ENCODE assay signal across 13 cellular contexts in the genomic region with DNA sequence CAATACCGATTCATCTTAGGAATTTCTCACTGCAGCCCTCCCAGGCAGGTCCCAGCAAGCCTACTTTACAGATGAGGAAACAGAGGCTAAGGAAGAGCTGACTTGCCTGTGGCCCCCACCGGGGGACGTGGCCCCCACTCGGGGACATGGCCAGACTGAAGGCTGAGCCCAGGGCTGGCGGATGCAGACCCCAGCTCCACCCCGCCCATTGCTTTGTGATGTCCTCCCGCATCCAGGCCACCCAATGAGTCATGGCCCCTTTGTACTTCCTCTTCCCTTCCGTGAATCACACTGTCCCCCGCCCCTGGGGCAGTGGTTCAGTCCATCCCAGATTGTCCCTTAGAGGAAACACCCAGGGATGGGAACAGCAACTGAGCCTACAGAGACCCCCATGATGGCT.
A peak's percentile ranks its signal among the peaks of the same experiment; 100 is the strongest.
DNase-seq lines count a peak whose midpoint lies in the region; ATAC-seq, FAIRE-seq and TF ChIP-seq lines count a peak whose summit lies in the region.
"Had no signal": no experiment of that assay in that cellular context is flagged by ENCODE, and none has a peak within 500 bp of the region (broad histone marks: within the 10 kb centered on the region; RNA-seq: fewer than 3 reads in every experiment).

No MANE protein-coding gene starts in this region.

- peak overlapping the region; percentile 4; the same call in 1 of the 2 replicates for H4K5ac ChIP-seq in IMR-90 (ENCODE audit: low read depth, low read length)

- H3K27ac ChIP-seq in BLaER1 = no peak overlapping the region
- no peak overlapping the region for H3K27ac ChIP-seq in IMR-90 (ENCODE audit: insufficient read depth, low read length)
- no peak overlapping the region for H3K27ac ChIP-seq in astrocyte (ENCODE audit: low read depth, low read length)
- no peak overlapping the region for H3K27ac ChIP-seq in left lung
- H3K27ac ChIP-seq: coronary artery, VCaP had no signal

- 92% methylated on average over 2 of the region's 9 CpGs; no CpG with 5 or more reads in 1 of the 2 experiments for WGBS in IMR-90 (ENCODE audit: extremely low coverage in 2 of 2, insufficient read length in 1 of 2), 2 experiments

- H3K9ac ChIP-seq in BLaER1 (no peak overlapping the region), IMR-90 (ENCODE audit: low read depth, low read length) (no peak overlapping the region), astrocyte (ENCODE audit: low read length) (no peak overlapping the region)

- H3K4me3 Mint-ChIP-seq in astrocyte (ENCODE audit: unreplicated experiment) = no peak overlapping the region
- H3K4me3 Mint-ChIP-seq in activated T-cell treated with anti-CD3 and anti-CD28 coated beads, Interleukin-2, amount 50 U/mL, for 24 hours = no peak overlapping the region

- peaks cover 40% of the 10 kb centered on the region for H3K4me1 ChIP-seq in BLaER1
- H3K4me1 ChIP-seq in IMR-90 (ENCODE audit: control insufficient read depth, insufficient read depth, low read length) = peaks cover 28% of the 10 kb centered on the region
- peaks cover 15% of the 10 kb centered on the region for H3K4me1 ChIP-seq in astrocyte (ENCODE audit: insufficient read depth, low read length)
- H3K4me1 ChIP-seq in left lung = no peaks in the 10 kb centered on the region

- peak overlapping the region; percentile 95 for H3K4ac ChIP-seq in IMR-90 (ENCODE audit: low read depth, low read length)

- no peak for FAIRE-seq in astrocyte (lab: Jason Lieb, UNC)

- DNase-seq in IMR-90 (peak; percentile 42), astrocyte (ENCODE audit: low read depth) (peak; percentile 59), left lung (no peak), T-helper 2 cell (no peak)
- no peak for DNase-seq in activated T-cell treated with anti-CD3 and anti-CD28 coated beads, Interleukin-2, amount 50 U/mL, for 24 hours
- DNase-seq: activated CD8-positive, alpha-beta memory T cell treated with anti-CD3 and anti-CD28 coated beads, Interleukin-2, amount 50 U/mL, for 4 hours; NCI-H1417 treated with DMSO at 0.1 percent for 48 hours; SIG-M5 had no signal

- ATAC-seq in IMR-90 (ENCODE audit: low read depth) = no peak
- ATAC-seq in left lung = peak; percentile 23
- ATAC-seq in GM18519 (IDR thresholded peaks at IDR 0.05; ENCODE audit: low FRiP score, unreplicated experiment) = no peak
- no peak for ATAC-seq in HG03378 (IDR thresholded peaks at IDR 0.05; ENCODE audit: unreplicated experiment)

- no peak overlapping the region for H3K56ac ChIP-seq in IMR-90 (ENCODE audit: extremely low read depth, insufficient read depth, low read length)

- peak overlapping the region in 1 of 2 experiments; percentile 73; a peak in 2 of 4 replicates for H4K8ac ChIP-seq in IMR-90 (ENCODE audit: low read depth in 2 of 2, low read length in 2 of 2)

- H3K4me2 ChIP-seq in BLaER1 = peak overlapping the region; percentile 59; the same call in 1 of the 2 replicates
- H3K4me2 ChIP-seq in IMR-90 (ENCODE audit: low read depth, low read length) = no peak overlapping the region
- H3K4me2 ChIP-seq in astrocyte (ENCODE audit: low read length) = peak overlapping the region; percentile 1

- CTCF ChIA-PET in IMR-90 (lab: Yijun Ruan, JAX) = no interaction called here

- in situ Hi-C loops in IMR-90 (cut with MboI; ENCODE audit: low sequenced_read_pairs) = no loop called here

- no peak for TF ChIP-seq CTCF in IMR-90 (conservative IDR thresholded peaks at IDR 0.05; ENCODE audit: low read depth, low read length)
- TF ChIP-seq CTCF in astrocyte (IDR thresholded peaks at IDR 0.05; ENCODE audit: insufficient read depth, low read depth, low read length) = no peak
- no peak for TF ChIP-seq CTCF in left lung (IDR thresholded peaks at IDR 0.05)

- no peak for TF ChIP-seq RAD21 in IMR-90 (IDR thresholded peaks at IDR 0.05; ENCODE audit: low read length)

- H4K20me1 ChIP-seq in BLaER1 = no peaks in the 10 kb centered on the region
- no peaks in the 10 kb centered on the region for H4K20me1 ChIP-seq in IMR-90 (ENCODE audit: insufficient read depth, low read length)
- H4K20me1 ChIP-seq in astrocyte (ENCODE audit: insufficient read depth, low read length) = no peaks in the 10 kb centered on the region

- peak overlapping the region; percentile 76 for H2AFZ ChIP-seq in IMR-90 (replicated peaks; ENCODE audit: low read length, poor library complexity)
- peak overlapping the region; percentile 61 for H2AFZ ChIP-seq in astrocyte (ENCODE audit: low read depth, low read length)

- H3K9me3 Mint-ChIP-seq in astrocyte (ENCODE audit: unreplicated experiment) = peaks cover 4% of the 10 kb centered on the region
- H3K9me3 Mint-ChIP-seq in activated T-cell treated with anti-CD3 and anti-CD28 coated beads, Interleukin-2, amount 50 U/mL, for 24 hours = no peaks in the 10 kb centered on the region

- H3K36me3 ChIP-seq in BLaER1 (no peaks in the 10 kb centered on the region), IMR-90 (ENCODE audit: control insufficient read depth, insufficient read depth, low read length) (no peaks in the 10 kb centered on the region), astrocyte (ENCODE audit: insufficient read depth, low read length) (no peaks in the 10 kb centered on the region), left lung (no peaks in the 10 kb centered on the region)

- H3K27me3 ChIP-seq in BLaER1 = no peaks in the 10 kb centered on the region
- H3K27me3 ChIP-seq in IMR-90 (ENCODE audit: control insufficient read depth, insufficient read depth, low read length) = no peaks in the 10 kb centered on the region
- H3K27me3 ChIP-seq in astrocyte (ENCODE audit: insufficient read depth, low read length) = no peaks in the 10 kb centered on the region
- H3K27me3 ChIP-seq in left lung = peaks cover 0 to 22% of the 10 kb centered on the region in 2 donors

- peak overlapping the region; percentile 90; the same call in 2 of the 3 replicates for H2BK15ac ChIP-seq in IMR-90 (ENCODE audit: low read depth, low read length)

- H2BK120ac ChIP-seq in IMR-90 (ENCODE audit: low read depth, low read length) = peak overlapping the region; percentile 89

- POLR2A ChIA-PET in IMR-90 (lab: Charles Lee; ENCODE audit: unreplicated experiment) = no interaction called here

- H3K14ac ChIP-seq in IMR-90 (replicated peaks; ENCODE audit: low read depth, low read length) = peak overlapping the region; percentile 84

- H2BK5ac ChIP-seq in IMR-90 (ENCODE audit: low read depth, low read length, poor library complexity, severe bottlenecking) = no peak overlapping the region

- H3K27me3 Mint-ChIP-seq in astrocyte (ENCODE audit: low read depth, unreplicated experiment) = peaks cover 18% of the 10 kb centered on the region
- H3K27me3 Mint-ChIP-seq in activated T-cell treated with anti-CD3 and anti-CD28 coated beads, Interleukin-2, amount 50 U/mL, for 24 hours = peaks cover 19% of the 10 kb centered on the region

- BruUV-seq in IMR-90 (replicated peaks; lab: Mats Ljungman, UMichigan) = no TSS peak

- H3K27ac Mint-ChIP-seq in astrocyte (ENCODE audit: unreplicated experiment) = no peak overlapping the region
- no peak overlapping the region for H3K27ac Mint-ChIP-seq in activated T-cell treated with anti-CD3 and anti-CD28 coated beads, Interleukin-2, amount 50 U/mL, for 24 hours

- H2AK9ac ChIP-seq in IMR-90 (replicated peaks; ENCODE audit: low read depth, low read length, poor library complexity) = peak overlapping the region; percentile 80

- peaks cover 12% of the 10 kb centered on the region for H3K9me1 ChIP-seq in IMR-90 (ENCODE audit: insufficient read depth, low read length)

- H3K4me3 ChIP-seq in BLaER1 (no peak overlapping the region), IMR-90 (ENCODE audit: insufficient read depth, low read depth, low read length) (no peak overlapping the region), astrocyte (ENCODE audit: insufficient read depth, low read depth, low read length) (no peak overlapping the region), left lung (no peak overlapping the region)
- H3K4me3 ChIP-seq: coronary artery had no signal

- H3K18ac ChIP-seq in IMR-90 (ENCODE audit: low read depth, low read length) = peak overlapping the region; percentile 3; the same call in 1 of the 2 replicates

- peaks cover 9% of the 10 kb centered on the region for H3K4me1 Mint-ChIP-seq in astrocyte (ENCODE audit: low read depth, unreplicated experiment)
- H3K4me1 Mint-ChIP-seq in activated T-cell treated with anti-CD3 and anti-CD28 coated beads, Interleukin-2, amount 50 U/mL, for 24 hours (ENCODE audit: low read depth) = no peaks in the 10 kb centered on the region

- H3K36me3 Mint-ChIP-seq in astrocyte (ENCODE audit: low read depth, unreplicated experiment) = peaks cover 5% of the 10 kb centered on the region
- no peaks in the 10 kb centered on the region for H3K36me3 Mint-ChIP-seq in activated T-cell treated with anti-CD3 and anti-CD28 coated beads, Interleukin-2, amount 50 U/mL, for 24 hours (ENCODE audit: low read depth)

- no peak overlapping the region for H3K23ac ChIP-seq in IMR-90 (ENCODE audit: low read depth, low read length)

- intact Hi-C loops in IMR-90 (cut with micrococcal nuclease) (no loop called here), left lung (cut with DNase I) (no loop called here)

- H4K91ac ChIP-seq in IMR-90 (ENCODE audit: insufficient read depth, low read depth, low read length) = peak overlapping the region; percentile 76

- dilution Hi-C loops in IMR-90 (cut with HindIII; ENCODE audit: low sequenced_read_pairs, unreplicated experiment) = no loop called here

- no peaks in the 10 kb centered on the region for H3K79me2 ChIP-seq in astrocyte (ENCODE audit: insufficient read depth, low read length)

- 0 out of 4 replicates have a peak, but pooled peaks cover 0 to 4% of the 10 kb centered on the region in 2 experiments for H3K79me1 ChIP-seq in IMR-90 (ENCODE audit: low read depth in 1 of 2, low read length in 2 of 2)

- peak overlapping the region; percentile 94 for H2BK20ac ChIP-seq in IMR-90 (ENCODE audit: low read depth, low read length)

- TF ChIP-seq POLR2A in IMR-90 (IDR thresholded peaks at IDR 0.05; ENCODE audit: low read depth, low read length) = no peak

- peak overlapping the region; percentile 98; the same call in 1 of the 2 replicates for H2AK5ac ChIP-seq in IMR-90 (ENCODE audit: low read depth, low read length)

- H3K9me3 ChIP-seq in BLaER1 (peaks cover 14% of the 10 kb centered on the region), IMR-90 (ENCODE audit: control insufficient read depth, insufficient read depth, low read length) (no peaks in the 10 kb centered on the region), astrocyte (ENCODE audit: insufficient read depth, low read depth, low read length) (peaks cover 6% of the 10 kb centered on the region), left lung (no peaks in the 10 kb centered on the region)

TF ChIP-seq in IMR-90, 13 proteins besides CTCF, POLR2A, EP300 and RAD21 (continues in another document):
- no peak for TF ChIP-seq MXI1 (IDR thresholded peaks at IDR 0.05; ENCODE audit: borderline replicate concordance, low read depth, low read length)
- TF ChIP-seq, protein P1, sequence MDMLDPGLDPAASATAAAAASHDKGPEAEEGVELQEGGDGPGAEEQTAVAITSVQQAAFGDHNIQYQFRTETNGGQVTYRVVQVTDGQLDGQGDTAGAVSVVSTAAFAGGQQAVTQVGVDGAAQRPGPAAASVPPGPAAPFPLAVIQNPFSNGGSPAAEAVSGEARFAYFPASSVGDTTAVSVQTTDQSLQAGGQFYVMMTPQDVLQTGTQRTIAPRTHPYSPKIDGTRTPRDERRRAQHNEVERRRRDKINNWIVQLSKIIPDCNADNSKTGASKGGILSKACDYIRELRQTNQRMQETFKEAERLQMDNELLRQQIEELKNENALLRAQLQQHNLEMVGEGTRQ (IDR thresholded peaks at IDR 0.05; ENCODE audit: low read depth, low read length) = no peak
- no peak for TF ChIP-seq CHD1 (IDR thresholded peaks at IDR 0.05; ENCODE audit: low read depth, low read length)

Comparison
In these comparisons a context has a peak if more than half of its experiments do, and no peak if none do; other contexts are left out.
1. DNase-seq: peak in IMR-90 (single experiment) and astrocyte (single experiment); none in left lung (0 of 2), T-helper 2 cell (0 of 5) and activated T-cell treated with anti-CD3 and anti-CD28 coated beads, Interleukin-2, amount 50 U/mL, for 24 hours (single experiment).